In genomic region chr10:132272061-132272766, GRCh38 we compare ENCODE assay signal across 15 cellular contexts. TPM values are rescaled to one million over a fixed set of nuclear protein-coding genes. Genes with fewer than 3 reads are reported as not detected.
DNase-seq lines count a peak whose midpoint lies in the region; ATAC-seq and TF ChIP-seq lines count a peak whose summit lies in the region.
"Had no signal": no experiment of that assay in that cellular context is flagged by ENCODE, and none has a peak within 500 bp of the region (broad histone marks: within the 10 kb centered on the region; RNA-seq: fewer than 3 reads in every experiment).

No MANE protein-coding gene starts in this region.

- no peak overlapping the region for H3K4me3 Mint-ChIP-seq in CD8-positive, alpha-beta T cell
- H3K4me3 Mint-ChIP-seq: activated naive CD8-positive, alpha-beta T cell treated with anti-CD3 and anti-CD28 coated beads, Interleukin-2, amount 10 ng/mL, durations not matched to agents 7 days and 5 days had no signal

- TF ChIP-seq EP300 in gastroesophageal sphincter (IDR thresholded peaks at IDR 0.05): no peak

- in situ Hi-C loops in astrocyte of the cerebellum (cut with HindIII; ENCODE audit: low sequenced_read_pairs): no loop called here

- H3K36me3 ChIP-seq in gastroesophageal sphincter: no peaks in the 10 kb centered on the region
- no peaks in the 10 kb centered on the region for H3K36me3 ChIP-seq in osteoblast (ENCODE audit: insufficient read depth, low read length)
- no peaks in the 10 kb centered on the region for H3K36me3 ChIP-seq in CD8-positive, alpha-beta T cell (ENCODE audit: insufficient read depth, low read length)
- H3K36me3 ChIP-seq: BLaER1 had no signal

- H3K36me3 Mint-ChIP-seq in CD8-positive, alpha-beta T cell: no peaks in the 10 kb centered on the region
- H3K36me3 Mint-ChIP-seq: activated naive CD8-positive, alpha-beta T cell treated with anti-CD3 and anti-CD28 coated beads, Interleukin-2, amount 10 ng/mL, durations not matched to agents 7 days and 5 days had no signal

- no peaks in the 10 kb centered on the region for H3K9me3 Mint-ChIP-seq in CD8-positive, alpha-beta T cell

- DNase-seq in AG09319 (ENCODE audit: extremely low read depth, low read depth) (peak; percentile 14), astrocyte of the cerebellum (ENCODE audit: low read depth) (peak; percentile 19), osteoblast (ENCODE audit: insufficient read length, low spot score, missing footprints) (peak; percentile 90), NCI-H1436 (lab: John Stamatoyannopoulos, UW) (no peak), erythroblast (lab: John Stamatoyannopoulos, UW) (no peak)
- no peak for DNase-seq in CD8-positive, alpha-beta T cell
- no peak for DNase-seq in central memory CD4-positive, alpha-beta T cell
- DNase-seq: activated naive CD8-positive, alpha-beta T cell treated with anti-CD3 and anti-CD28 coated beads, Interleukin-2, amount 10 ng/mL, durations not matched to agents 7 days and 5 days; EL; NCI-H187; NCI-H748 treated with DMSO at 0.1 percent for 48 hours; SIG-M5; stimulated activated CD4-positive, alpha-beta T cell treated with anti-CD3 and anti-CD28 coated beads, Interleukin-12 subunit alpha, Interleukin-12 subunit beta, amount 100 ng/mL, for 4 hours had no signal

- H3K4me1 ChIP-seq in gastroesophageal sphincter (peaks cover 0 to 15% (median 0%) of the 10 kb centered on the region in 3 donors), osteoblast (ENCODE audit: insufficient read depth, low read length) (no peaks in the 10 kb centered on the region)
- H3K4me1 ChIP-seq in CD8-positive, alpha-beta T cell (ENCODE audit: insufficient read depth, low read length): no peaks in the 10 kb centered on the region

- intact Hi-C loops in CD8-positive, alpha-beta T cell (cut with DNase I, micrococcal nuclease): no loop called here

- peaks cover 4% of the 10 kb centered on the region for H3K4me1 Mint-ChIP-seq in CD8-positive, alpha-beta T cell (ENCODE audit: low read depth)

- H3K27ac ChIP-seq in gastroesophageal sphincter (peak overlapping the region in 1 of 4 donors; percentile 19), osteoblast (ENCODE audit: low read depth, low read length) (no peak overlapping the region)
- H3K27ac ChIP-seq in CD8-positive, alpha-beta T cell (ENCODE audit: low read depth, low read length): no peak overlapping the region
- H3K27ac ChIP-seq: BLaER1 had no signal

- H3K4me3 ChIP-seq in astrocyte of the cerebellum (ENCODE audit: low read depth, low read length): no peak overlapping the region
- H3K4me3 ChIP-seq in gastroesophageal sphincter: peak overlapping the region in 1 of 2 donors; percentile 4
- no peak overlapping the region for H3K4me3 ChIP-seq in osteoblast (ENCODE audit: insufficient read depth, low read length)
- no peak overlapping the region for H3K4me3 ChIP-seq in CD8-positive, alpha-beta T cell (ENCODE audit: low read depth, low read length)
- H3K4me3 ChIP-seq: BLaER1 had no signal

- peak; percentile 37 for ATAC-seq in gastroesophageal sphincter
- no peak for ATAC-seq in CD8-positive, alpha-beta T cell

- peak overlapping the region; percentile 35 for H2AFZ ChIP-seq in osteoblast (ENCODE audit: low read length)

- WGBS in gastroesophageal sphincter (ENCODE audit: low coverage in 1 of 2), 2 donors: 0 to 44% methylated on average over 7 to 28 of the region's 35 CpGs

- no peak for TF ChIP-seq CTCF in AG09319 (IDR thresholded peaks at IDR 0.05; ENCODE audit: low read depth, low read length)
- TF ChIP-seq CTCF in astrocyte of the cerebellum (IDR thresholded peaks at IDR 0.05; ENCODE audit: low read depth, low read length, missing control alignments): no peak
- no peak for TF ChIP-seq CTCF in gastroesophageal sphincter (IDR thresholded peaks at IDR 0.05)
- TF ChIP-seq CTCF in osteoblast (IDR thresholded peaks at IDR 0.05; ENCODE audit: extremely low read depth, low read depth, low read length): no peak
- no peak for TF ChIP-seq CTCF in CD8-positive, alpha-beta T cell (IDR thresholded peaks at IDR 0.05)

- H3K4me2 ChIP-seq in osteoblast (ENCODE audit: insufficient read depth, low read length): no peak overlapping the region
- H3K4me2 ChIP-seq: BLaER1 had no signal

- H3K79me2 ChIP-seq in osteoblast (ENCODE audit: insufficient read depth, low read length): no peaks in the 10 kb centered on the region

- POLR2A ChIA-PET in CD8-positive, alpha-beta T cell (lab: Charles Lee): no interaction called here

- no peaks in the 10 kb centered on the region for H3K27me3 Mint-ChIP-seq in CD8-positive, alpha-beta T cell (ENCODE audit: low read depth)
- H3K27me3 Mint-ChIP-seq: activated naive CD8-positive, alpha-beta T cell treated with anti-CD3 and anti-CD28 coated beads, Interleukin-2, amount 10 ng/mL, durations not matched to agents 7 days and 5 days had no signal

- peaks cover 2% of the 10 kb centered on the region for H4K20me1 ChIP-seq in osteoblast (ENCODE audit: insufficient read depth, low read length)

- CTCF ChIA-PET in CD8-positive, alpha-beta T cell (lab: Charles Lee): no interaction called here

- H3K9me3 ChIP-seq in gastroesophageal sphincter (no peaks in the 10 kb centered on the region), osteoblast (ENCODE audit: low read depth, low read length) (no peaks in the 10 kb centered on the region)
- no peaks in the 10 kb centered on the region for H3K9me3 ChIP-seq in CD8-positive, alpha-beta T cell (ENCODE audit: low read length)
- H3K9me3 ChIP-seq: BLaER1 had no signal

- TF ChIP-seq POLR2A in gastroesophageal sphincter (IDR thresholded peaks at IDR 0.05) (no peak), erythroblast (IDR thresholded peaks at IDR 0.05; ENCODE audit: low read length) (no peak)

- H3K27me3 ChIP-seq in gastroesophageal sphincter (no peaks in the 10 kb centered on the region), osteoblast (ENCODE audit: insufficient read depth, low read length) (no peaks in the 10 kb centered on the region)
- no peaks in the 10 kb centered on the region for H3K27me3 ChIP-seq in CD8-positive, alpha-beta T cell (ENCODE audit: insufficient read depth, low read length)
- H3K27me3 ChIP-seq: BLaER1 had no signal

- H3K27ac Mint-ChIP-seq in CD8-positive, alpha-beta T cell: no peak overlapping the region
- H3K27ac Mint-ChIP-seq: activated naive CD8-positive, alpha-beta T cell treated with anti-CD3 and anti-CD28 coated beads, Interleukin-2, amount 10 ng/mL, durations not matched to agents 7 days and 5 days had no signal

RNA-seq across cellular contexts. Expression of gene STK32C, which starts 35.5 kb away (rescaled TPM):
- 10 to 100 TPM in 1 of 4 donors, 1 to 10 TPM in 3; 3.8 to 13.0 (median 5.1) TPM for total RNA-seq in gastroesophageal sphincter
- 12.7 and 14.5 TPM in 2 replicates for total RNA-seq in osteoblast
- total RNA-seq in CD8-positive, alpha-beta T cell: 1 to 10 TPM; 5.0 to 5.4 TPM

RNA-seq across cellular contexts. Expression of gene LRRC27, which starts 59.8 kb away (rescaled TPM):
- total RNA-seq in gastroesophageal sphincter (1 to 10 TPM; 3.1 to 5.8 (median 4.4) TPM), osteoblast (11.2 and 13.4 TPM in 2 replicates)
- total RNA-seq in CD8-positive, alpha-beta T cell: 1 to 10 TPM in 1 of 2 experiments, under 1 TPM in 1; 0.68 to 3.2 TPM

Comparison
In these comparisons a context has a peak if more than half of its experiments do, and no peak if none do; other contexts are left out.
1. DNase-seq: peak in AG09319 (single experiment), astrocyte of the cerebellum (single experiment) and osteoblast (single experiment); none in CD8-positive, alpha-beta T cell (0 of 7), NCI-H1436 (single experiment), central memory CD4-positive, alpha-beta T cell (single experiment) and erythroblast (0 of 2).